In genomic region chr5:102797485-102797884, GRCh38 we compare ENCODE assay signal across 22 cellular contexts. TPM values are rescaled to one million over a fixed set of nuclear protein-coding genes. Genes with fewer than 3 reads are reported as not detected.
DNase-seq lines count a peak whose midpoint lies in the region; ATAC-seq and TF ChIP-seq lines count a peak whose summit lies in the region.
"Had no signal": no experiment of that assay in that cellular context is flagged by ENCODE, and none has a peak within 500 bp of the region (broad histone marks: within the 10 kb centered on the region; RNA-seq: fewer than 3 reads in every experiment).

No MANE protein-coding gene starts in this region.

- H3K27ac ChIP-seq in heart left ventricle (peak overlapping the region in 7 of 12 donors; percentile 2 to 75 (median 63)), gastrocnemius medialis (peak overlapping the region; percentile 75 to 92 (median 82))
- H3K27ac ChIP-seq: 22Rv1; BLaER1 treated with 17β-estradiol and CSF1 and Interleukin-3, amounts not matched to agents 10 nM and 100 nM; RWPE1 had no signal

- H3K9me3 ChIP-seq in heart left ventricle (no peaks in the 10 kb centered on the region), gastrocnemius medialis (no peaks in the 10 kb centered on the region)
- H3K9me3 ChIP-seq: BLaER1 treated with 17β-estradiol and CSF1 and Interleukin-3, amounts not matched to agents 10 nM and 100 nM; Caco-2 had no signal

- H3K4me1 ChIP-seq in heart left ventricle (peaks cover 16 to 73% (median 46%) of the 10 kb centered on the region in 12 donors), gastrocnemius medialis (peaks cover 72 to 75% of the 10 kb centered on the region in 2 donors)

- no peak for TF ChIP-seq CTCF in heart left ventricle (IDR thresholded peaks at IDR 0.05)
- no peak for TF ChIP-seq CTCF in gastrocnemius medialis (IDR thresholded peaks at IDR 0.05 in 4 of 5, conservative IDR thresholded peaks at IDR 0.05 in 1 of 5)

- ATAC-seq in heart left ventricle = no peak
- no peak for ATAC-seq in Right ventricle myocardium superior (ENCODE audit: poor library complexity)
- ATAC-seq in gastrocnemius medialis = no peak
- ATAC-seq: SK-N-SH treated with all-trans-retinoic acid at 6 μM for 48 hours had no signal

- no peaks in the 10 kb centered on the region for H3K36me3 ChIP-seq in heart left ventricle
- H3K36me3 ChIP-seq in gastrocnemius medialis = no peaks in the 10 kb centered on the region
- H3K36me3 ChIP-seq: BLaER1 treated with 17β-estradiol and CSF1 and Interleukin-3, amounts not matched to agents 10 nM and 100 nM had no signal

- intact Hi-C loops in heart left ventricle (cut with DNase I) = loop anchor here in 6 of 10 donors (5.0 to 10.0 kb wide), 3 partner anchors 65 to 70 kb away; no protein-coding TSS in a partner anchor
- intact Hi-C loops in Right ventricle myocardium superior (cut with DNase I) = loop anchor here (10.0 kb wide), 1 partner anchor 67 kb away; no protein-coding TSS in a partner anchor
- intact Hi-C loops in gastrocnemius medialis (cut with DNase I; ENCODE audit: low total_unique reads) = loop anchor here (2.0 to 5.0 kb wide), 2 partner anchors 17 to 70 kb away; no protein-coding TSS in a partner anchor

- DNase-seq in DMS 273 (lab: John Stamatoyannopoulos, UW; ENCODE audit: unreplicated experiment) (peak; percentile 50), DMS 273 treated with DMSO at 0.1 percent for 48 hours (lab: John Stamatoyannopoulos, UW) (no peak), heart left ventricle (no peak), Right ventricle myocardium superior (no peak), NCI-H748 (lab: John Stamatoyannopoulos, UW; ENCODE audit: unreplicated experiment) (peak; percentile 70), gastrocnemius medialis (no peak), hypothalamus (lab: John Stamatoyannopoulos, UW) (no peak), NCI-H146 (lab: John Stamatoyannopoulos, UW) (no peak)
- DNase-seq: Caco-2; CD4-positive, alpha-beta memory T cell; DMS153; HCEC 1CT; KG1; NCI-H1105; NCI-H2081; NCI-H2227 treated with DMSO at 0.1 percent for 48 hours; NCI-H524 treated with DMSO at 0.1 percent for 48 hours; NK-92 treated with Interleukin-12 subunit alpha and Interleukin-12 subunit beta, amount 100 ng/mL, for 24 hours had no signal

- WGBS in heart left ventricle, 4 donors = 49 to 64% (median 52%) methylated on average over 1 of the region's 1 CpG

- H3K27me3 ChIP-seq in heart left ventricle (no peaks in the 10 kb centered on the region), gastrocnemius medialis (no peaks in the 10 kb centered on the region)
- H3K27me3 ChIP-seq: BLaER1 treated with 17β-estradiol and CSF1 and Interleukin-3, amounts not matched to agents 10 nM and 100 nM had no signal

- H3K4me3 ChIP-seq in heart left ventricle (no peak overlapping the region), gastrocnemius medialis (no peak overlapping the region)
- H3K4me3 ChIP-seq: BLaER1 treated with 17β-estradiol and CSF1 and Interleukin-3, amounts not matched to agents 10 nM and 100 nM had no signal

- in situ Hi-C loops in gastrocnemius medialis (cut with MboI; ENCODE audit: low sequenced_read_pairs in 4 of 4) = loop anchor here in 2 of 4 donors (10.0 to 25.0 kb wide), 2 partner anchors 67 to 165 kb away; no protein-coding TSS in a partner anchor

- TF ChIP-seq POLR2A in heart left ventricle (IDR thresholded peaks at IDR 0.05) (no peak), gastrocnemius medialis (IDR thresholded peaks at IDR 0.05) (no peak)

RNA-seq across cellular contexts. Expression of gene PAM, which starts 42.4 kb away (rescaled TPM):
- total RNA-seq in heart left ventricle = 1,000 to 10,000 TPM in 6 of 9 donors, 100 to 1,000 TPM in 3; 578 to 1,548 (median 1,139) TPM
- 100 to 1,000 TPM; 569 to 590 TPM for polyA plus RNA-seq in heart left ventricle
- 859 TPM for total RNA-seq in Right ventricle myocardium superior
- total RNA-seq in gastrocnemius medialis = 100 to 1,000 TPM; 102 to 210 (median 172) TPM

Comparison
In these comparisons a context has a peak if more than half of its experiments do, and no peak if none do; other contexts are left out.
1. DNase-seq: peak in DMS 273 (single experiment) and NCI-H748 (single experiment); none in DMS 273 treated with DMSO at 0.1 percent for 48 hours (single experiment), heart left ventricle (0 of 5), Right ventricle myocardium superior (single experiment), gastrocnemius medialis (0 of 2), hypothalamus (0 of 51) and NCI-H146 (single experiment).